Comparison of ENCODE assay signal across 1 cellular context in the genomic region with DNA sequence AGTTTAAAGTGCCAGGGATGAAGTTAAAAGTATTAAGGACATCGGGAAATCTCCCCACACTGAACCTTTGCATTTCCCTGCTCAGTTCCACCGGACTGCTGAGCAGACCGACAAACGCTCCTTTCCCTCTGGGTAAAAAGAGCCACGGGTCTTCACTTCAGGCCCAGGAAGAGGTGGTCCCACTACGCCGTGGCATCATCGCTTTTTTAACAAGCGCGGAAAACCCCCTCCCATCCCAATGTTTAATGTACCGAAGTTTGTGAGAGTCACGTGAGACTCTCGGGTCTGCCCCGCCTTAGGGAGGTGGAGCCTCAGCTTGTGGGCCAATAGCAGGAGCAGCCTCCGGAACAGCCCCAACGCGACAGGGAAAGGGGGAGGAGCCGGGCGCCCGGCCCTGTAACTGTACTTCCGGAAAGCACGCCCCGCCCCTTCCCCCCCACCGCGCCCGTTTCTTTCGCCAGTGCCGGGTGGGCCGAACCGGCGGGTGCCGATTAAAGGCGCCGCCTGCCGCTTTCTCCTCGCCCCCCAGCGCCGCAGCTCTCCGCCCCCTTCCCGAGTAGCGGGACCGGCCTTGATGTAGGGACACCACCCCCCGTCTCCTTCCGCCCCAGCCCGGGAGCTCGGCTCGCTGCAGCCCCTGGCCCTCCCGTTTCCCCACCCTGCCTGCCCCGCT.
TF ChIP-seq lines count a peak whose summit lies in the region.

No MANE protein-coding gene starts in this region.

TF ChIP-seq in K562, 482 proteins besides CTCF, POLR2A, EP300 and RAD21 (continued from another document and continues in another):
- peak in 1 of 2 experiments; percentile 69; a peak in 2 of 4 replicates for TF ChIP-seq UBTF (IDR thresholded peaks at IDR 0.05; ENCODE audit: borderline replicate concordance in 1 of 2, low read depth in 2 of 2, low read length in 2 of 2)
- peak; percentile 41; the same call in 1 of the 2 replicates for TF ChIP-seq CBFA2T2 (conservative IDR thresholded peaks at IDR 0.05)
- TF ChIP-seq, protein P1, sequence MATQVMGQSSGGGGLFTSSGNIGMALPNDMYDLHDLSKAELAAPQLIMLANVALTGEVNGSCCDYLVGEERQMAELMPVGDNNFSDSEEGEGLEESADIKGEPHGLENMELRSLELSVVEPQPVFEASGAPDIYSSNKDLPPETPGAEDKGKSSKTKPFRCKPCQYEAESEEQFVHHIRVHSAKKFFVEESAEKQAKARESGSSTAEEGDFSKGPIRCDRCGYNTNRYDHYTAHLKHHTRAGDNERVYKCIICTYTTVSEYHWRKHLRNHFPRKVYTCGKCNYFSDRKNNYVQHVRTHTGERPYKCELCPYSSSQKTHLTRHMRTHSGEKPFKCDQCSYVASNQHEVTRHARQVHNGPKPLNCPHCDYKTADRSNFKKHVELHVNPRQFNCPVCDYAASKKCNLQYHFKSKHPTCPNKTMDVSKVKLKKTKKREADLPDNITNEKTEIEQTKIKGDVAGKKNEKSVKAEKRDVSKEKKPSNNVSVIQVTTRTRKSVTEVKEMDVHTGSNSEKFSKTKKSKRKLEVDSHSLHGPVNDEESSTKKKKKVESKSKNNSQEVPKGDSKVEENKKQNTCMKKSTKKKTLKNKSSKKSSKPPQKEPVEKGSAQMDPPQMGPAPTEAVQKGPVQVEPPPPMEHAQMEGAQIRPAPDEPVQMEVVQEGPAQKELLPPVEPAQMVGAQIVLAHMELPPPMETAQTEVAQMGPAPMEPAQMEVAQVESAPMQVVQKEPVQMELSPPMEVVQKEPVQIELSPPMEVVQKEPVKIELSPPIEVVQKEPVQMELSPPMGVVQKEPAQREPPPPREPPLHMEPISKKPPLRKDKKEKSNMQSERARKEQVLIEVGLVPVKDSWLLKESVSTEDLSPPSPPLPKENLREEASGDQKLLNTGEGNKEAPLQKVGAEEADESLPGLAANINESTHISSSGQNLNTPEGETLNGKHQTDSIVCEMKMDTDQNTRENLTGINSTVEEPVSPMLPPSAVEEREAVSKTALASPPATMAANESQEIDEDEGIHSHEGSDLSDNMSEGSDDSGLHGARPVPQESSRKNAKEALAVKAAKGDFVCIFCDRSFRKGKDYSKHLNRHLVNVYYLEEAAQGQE (CRISPR knock-in tag; IDR thresholded peaks at IDR 0.05; ENCODE audit: low read depth) = no peak
- TF ChIP-seq KDM1A (IDR thresholded peaks at IDR 0.05) = no peak
- peak; percentile 67 to 80; a peak in 2 of 4 replicates for TF ChIP-seq MAZ (CRISPR knock-in tag; conservative IDR thresholded peaks at IDR 0.05 in 1 of 2, IDR thresholded peaks at IDR 0.05 in 1 of 2)
- peak; percentile 83 for TF ChIP-seq SP1 (CRISPR knock-in tag; IDR thresholded peaks at IDR 0.05)
- TF ChIP-seq, protein P2, sequence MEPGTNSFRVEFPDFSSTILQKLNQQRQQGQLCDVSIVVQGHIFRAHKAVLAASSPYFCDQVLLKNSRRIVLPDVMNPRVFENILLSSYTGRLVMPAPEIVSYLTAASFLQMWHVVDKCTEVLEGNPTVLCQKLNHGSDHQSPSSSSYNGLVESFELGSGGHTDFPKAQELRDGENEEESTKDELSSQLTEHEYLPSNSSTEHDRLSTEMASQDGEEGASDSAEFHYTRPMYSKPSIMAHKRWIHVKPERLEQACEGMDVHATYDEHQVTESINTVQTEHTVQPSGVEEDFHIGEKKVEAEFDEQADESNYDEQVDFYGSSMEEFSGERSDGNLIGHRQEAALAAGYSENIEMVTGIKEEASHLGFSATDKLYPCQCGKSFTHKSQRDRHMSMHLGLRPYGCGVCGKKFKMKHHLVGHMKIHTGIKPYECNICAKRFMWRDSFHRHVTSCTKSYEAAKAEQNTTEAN (CRISPR knock-in tag; IDR thresholded peaks at IDR 0.05) = no peak
- TF ChIP-seq PRDM10 (IDR thresholded peaks at IDR 0.05; ENCODE audit: partially characterized antibody) = peak; percentile 73
- TF ChIP-seq ZNF431 (CRISPR knock-in tag; IDR thresholded peaks at IDR 0.05) = 0 out of 2 replicates have a peak, but pooled peaks have one; percentile 6
- TF ChIP-seq, protein P3, sequence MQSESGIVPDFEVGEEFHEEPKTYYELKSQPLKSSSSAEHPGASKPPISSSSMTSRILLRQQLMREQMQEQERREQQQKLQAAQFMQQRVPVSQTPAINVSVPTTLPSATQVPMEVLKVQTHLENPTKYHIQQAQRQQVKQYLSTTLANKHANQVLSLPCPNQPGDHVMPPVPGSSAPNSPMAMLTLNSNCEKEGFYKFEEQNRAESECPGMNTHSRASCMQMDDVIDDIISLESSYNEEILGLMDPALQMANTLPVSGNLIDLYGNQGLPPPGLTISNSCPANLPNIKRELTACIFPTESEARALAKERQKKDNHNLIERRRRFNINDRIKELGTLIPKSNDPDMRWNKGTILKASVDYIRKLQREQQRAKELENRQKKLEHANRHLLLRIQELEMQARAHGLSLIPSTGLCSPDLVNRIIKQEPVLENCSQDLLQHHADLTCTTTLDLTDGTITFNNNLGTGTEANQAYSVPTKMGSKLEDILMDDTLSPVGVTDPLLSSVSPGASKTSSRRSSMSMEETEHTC (IDR thresholded peaks at IDR 0.05) = no peak
- TF ChIP-seq TFE3 (CRISPR knock-in tag; IDR thresholded peaks at IDR 0.05) = peak; percentile 97
- TF ChIP-seq PHF8 (IDR thresholded peaks at IDR 0.05; ENCODE audit: borderline replicate concordance, low read length) = peak; percentile 61; the same call in 1 of the 2 replicates
- 0 out of 2 replicates have a peak, but pooled peaks have one; percentile 21 for TF ChIP-seq DPF2 (IDR thresholded peaks at IDR 0.05)
- TF ChIP-seq, protein P4, sequence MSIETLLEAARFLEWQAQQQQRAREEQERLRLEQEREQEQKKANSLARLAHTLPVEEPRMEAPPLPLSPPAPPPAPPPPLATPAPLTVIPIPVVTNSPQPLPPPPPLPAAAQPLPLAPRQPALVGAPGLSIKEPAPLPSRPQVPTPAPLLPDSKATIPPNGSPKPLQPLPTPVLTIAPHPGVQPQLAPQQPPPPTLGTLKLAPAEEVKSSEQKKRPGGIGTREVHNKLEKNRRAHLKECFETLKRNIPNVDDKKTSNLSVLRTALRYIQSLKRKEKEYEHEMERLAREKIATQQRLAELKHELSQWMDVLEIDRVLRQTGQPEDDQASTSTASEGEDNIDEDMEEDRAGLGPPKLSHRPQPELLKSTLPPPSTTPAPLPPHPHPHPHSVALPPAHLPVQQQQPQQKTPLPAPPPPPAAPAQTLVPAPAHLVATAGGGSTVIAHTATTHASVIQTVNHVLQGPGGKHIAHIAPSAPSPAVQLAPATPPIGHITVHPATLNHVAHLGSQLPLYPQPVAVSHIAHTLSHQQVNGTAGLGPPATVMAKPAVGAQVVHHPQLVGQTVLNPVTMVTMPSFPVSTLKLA (conservative IDR thresholded peaks at IDR 0.05) = peak; percentile 43 to 57; a peak in 3 of 4 replicates
- TF ChIP-seq HMGN3 (IDR thresholded peaks at IDR 0.05; ENCODE audit: borderline replicate concordance, extremely low read depth, insufficient read length, low read depth, low read length) = peak; percentile 62
- peak; percentile 59 for TF ChIP-seq POLR2B (IDR thresholded peaks at IDR 0.05; ENCODE audit: low read depth, partially characterized antibody)
- TF ChIP-seq LARP7 (IDR thresholded peaks at IDR 0.05) = no peak
- no peak for TF ChIP-seq FOXP4 (CRISPR knock-in tag; IDR thresholded peaks at IDR 0.05; ENCODE audit: borderline replicate concordance)
- no peak for TF ChIP-seq ZKSCAN1 (IDR thresholded peaks at IDR 0.05; ENCODE audit: low read depth, low read length)
- TF ChIP-seq GABPB1 (CRISPR knock-in tag; IDR thresholded peaks at IDR 0.05) = peak; percentile 58
